ENCODE assay signal across 34 cellular contexts in genomic region chr7:88771417-88771816, GRCh38. TPM values are rescaled to one million over a fixed set of nuclear protein-coding genes. Genes with fewer than 3 reads are reported as not detected.
A peak's percentile ranks its signal among the peaks of the same experiment; 100 is the strongest.
DNase-seq lines count a peak whose midpoint lies in the region; ATAC-seq and TF ChIP-seq lines count a peak whose summit lies in the region.
"Had no signal": no experiment of that assay in that cellular context is flagged by ENCODE, and none has a peak within 500 bp of the region (broad histone marks: within the 10 kb centered on the region; RNA-seq: fewer than 3 reads in every experiment).

No MANE protein-coding gene starts in this region.

- TF ChIP-seq CTCF in uterus (IDR thresholded peaks at IDR 0.05): no peak

- no peak for DNase-seq in effector CD8-positive, alpha-beta T cell (lab: John Stamatoyannopoulos, UW)
- DNase-seq in activated CD8-positive, alpha-beta memory T cell treated with anti-CD3 and anti-CD28 coated beads for 24 hours: no peak
- DNase-seq in uterus: no peak
- DNase-seq: activated CD4-positive, alpha-beta T cell treated with anti-CD3 and anti-CD28 coated beads for 36 hours; activated T-cell treated with anti-CD3 and anti-CD28 coated beads, Interleukin-2, amount 50 U/mL, for 24 hours; DMS79 treated with DMSO at 0.1 percent for 48 hours; effector CD4-positive, alpha-beta T cell; GDM1; immature natural killer cell; left cardiac atrium; mucosa of descending colon; NCI-H1694 treated with DMSO at 0.1 percent for 48 hours; NCI-H446 treated with DMSO at 0.1 percent for 48 hours; NCI-H774; occipital lobe; psoas muscle; SIG-M5; sigmoid colon; stimulated activated CD4-positive, alpha-beta T cell treated with anti-CD3 and anti-CD28 coated beads, Interleukin-4, amount 100 ng/mL, for 24 hours; SW 1271; T-helper 9 cell; thyroid gland had no signal

- no peak overlapping the region for H3K27ac ChIP-seq in uterus
- H3K27ac ChIP-seq: ascending aorta, cardiac muscle cell, epithelial cell of prostate, psoas muscle, sigmoid colon, thyroid gland had no signal

- no peaks in the 10 kb centered on the region for H3K36me3 ChIP-seq in uterus
- H3K36me3 ChIP-seq: ascending aorta, cardiac muscle cell, HAP-1, sigmoid colon, thyroid gland had no signal

- no peaks in the 10 kb centered on the region for H3K9me3 Mint-ChIP-seq in activated T-helper 17 cell treated with anti-CD3 and anti-CD28 coated beads, Interleukin-2, amount 50 U/mL, for 72 hours
- H3K9me3 Mint-ChIP-seq: activated T-cell treated with anti-CD3 and anti-CD28 coated beads, Interleukin-2, amount 50 U/mL, for 24 hours had no signal

- no peak for TF ChIP-seq POLR2A in GM18505 (IDR thresholded peaks at IDR 0.05; ENCODE audit: borderline replicate concordance, extremely low read depth, insufficient read depth, insufficient read length)
- TF ChIP-seq POLR2A in uterus (IDR thresholded peaks at IDR 0.05): no peak

- intact Hi-C loops in uterus (cut with DNase I; ENCODE audit: low total_unique reads): no loop called here

- no peaks in the 10 kb centered on the region for H3K36me3 Mint-ChIP-seq in activated T-helper 17 cell treated with anti-CD3 and anti-CD28 coated beads, Interleukin-2, amount 50 U/mL, for 72 hours (ENCODE audit: low read depth)
- H3K36me3 Mint-ChIP-seq: immature natural killer cell; natural killer cell treated with Interleukin-12 subunit alpha and Interleukin-12 subunit beta and Interleukin-15 and Interleukin-18, amount 100 ng/mL, for 72 hours had no signal

- H3K4me3 ChIP-seq in uterus: no peak overlapping the region
- H3K4me3 ChIP-seq: ascending aorta, cardiac muscle cell, HAP-1, lung, mucosa of descending colon, psoas muscle, sigmoid colon, thyroid gland had no signal

- H3K27me3 Mint-ChIP-seq in activated T-helper 17 cell treated with anti-CD3 and anti-CD28 coated beads, Interleukin-2, amount 50 U/mL, for 72 hours: peaks cover 4% of the 10 kb centered on the region
- H3K27me3 Mint-ChIP-seq: activated T-cell treated with anti-CD3 and anti-CD28 coated beads, Interleukin-2, amount 50 U/mL, for 24 hours; natural killer cell treated with Interleukin-12 subunit alpha and Interleukin-12 subunit beta and Interleukin-15 and Interleukin-18, amount 100 ng/mL, for 72 hours had no signal

- H3K4me1 Mint-ChIP-seq in activated T-helper 17 cell treated with anti-CD3 and anti-CD28 coated beads, Interleukin-2, amount 50 U/mL, for 72 hours: no peaks in the 10 kb centered on the region
- H3K4me1 Mint-ChIP-seq: activated CD4-positive, alpha-beta T cell treated with anti-CD3 and anti-CD28 coated beads for 36 hours; immature natural killer cell had no signal

- no peak overlapping the region for H3K4me3 Mint-ChIP-seq in activated T-helper 17 cell treated with anti-CD3 and anti-CD28 coated beads, Interleukin-2, amount 50 U/mL, for 72 hours
- H3K4me3 Mint-ChIP-seq: activated CD4-positive, alpha-beta T cell treated with anti-CD3 and anti-CD28 coated beads for 36 hours; activated T-cell treated with anti-CD3 and anti-CD28 coated beads, Interleukin-2, amount 50 U/mL, for 24 hours; immature natural killer cell; natural killer cell treated with Interleukin-12 subunit alpha and Interleukin-12 subunit beta and Interleukin-15 and Interleukin-18, amount 100 ng/mL, for 72 hours had no signal

- H3K27me3 ChIP-seq in uterus: peaks cover 0 to under 1% of the 10 kb centered on the region in 2 donors
- H3K27me3 ChIP-seq: ascending aorta, cardiac muscle cell, sigmoid colon, thyroid gland had no signal

- no peak overlapping the region for H3K27ac Mint-ChIP-seq in activated T-helper 17 cell treated with anti-CD3 and anti-CD28 coated beads, Interleukin-2, amount 50 U/mL, for 72 hours
- H3K27ac Mint-ChIP-seq: activated CD4-positive, alpha-beta T cell treated with anti-CD3 and anti-CD28 coated beads for 36 hours; activated T-cell treated with anti-CD3 and anti-CD28 coated beads, Interleukin-2, amount 50 U/mL, for 24 hours; immature natural killer cell; natural killer cell treated with Interleukin-12 subunit alpha and Interleukin-12 subunit beta and Interleukin-15 and Interleukin-18, amount 100 ng/mL, for 72 hours had no signal

- ATAC-seq in GM18505 (IDR thresholded peaks at IDR 0.05; ENCODE audit: unreplicated experiment) (peak; percentile 70), GM18909 (IDR thresholded peaks at IDR 0.05; ENCODE audit: poor library complexity, unreplicated experiment) (peak; percentile 62), HG02610 (IDR thresholded peaks at IDR 0.05; ENCODE audit: unreplicated experiment) (peak; percentile 68), HG03432 (IDR thresholded peaks at IDR 0.05; ENCODE audit: unreplicated experiment) (peak; percentile 71)
- no peak for ATAC-seq in activated T-helper 17 cell treated with anti-CD3 and anti-CD28 coated beads, Interleukin-2, amount 50 U/mL, for 72 hours (replicated peaks)
- ATAC-seq: activated CD4-positive, alpha-beta T cell treated with anti-CD3 and anti-CD28 coated beads for 36 hours; left cardiac atrium; mucosa of descending colon; natural killer cell treated with Interleukin-12 subunit alpha and Interleukin-12 subunit beta and Interleukin-15 and Interleukin-18, amount 100 ng/mL, for 72 hours; psoas muscle had no signal

- no peaks in the 10 kb centered on the region for H3K4me1 ChIP-seq in uterus
- H3K4me1 ChIP-seq: ascending aorta, HAP-1, psoas muscle, sigmoid colon had no signal

- H3K9me3 ChIP-seq in uterus: no peaks in the 10 kb centered on the region
- H3K9me3 ChIP-seq: ascending aorta, HAP-1, mucosa of descending colon, psoas muscle, sigmoid colon, thyroid gland had no signal

RNA-seq across cellular contexts. Expression of gene ZNF804B, which starts 11.9 kb away (rescaled TPM):
- total RNA-seq in activated T-helper 17 cell treated with anti-CD3 and anti-CD28 coated beads, Interleukin-2, amount 50 U/mL, for 72 hours: not detected
- total RNA-seq in uterus: under 1 TPM in 1 of 4 donors, not detected in 3; 0.07 TPM
- total RNA-seq: activated CD4-positive, alpha-beta T cell treated with anti-CD3 and anti-CD28 coated beads for 36 hours; ascending aorta; HT-29; lung; natural killer cell treated with Interleukin-12 subunit alpha and Interleukin-12 subunit beta and Interleukin-15 and Interleukin-18, amount 100 ng/mL, for 72 hours; psoas muscle had no signal

RNA-seq across cellular contexts. Expression of gene TEX47, which starts 24.1 kb away (rescaled TPM):
- not detected for total RNA-seq in activated T-helper 17 cell treated with anti-CD3 and anti-CD28 coated beads, Interleukin-2, amount 50 U/mL, for 72 hours
- total RNA-seq in uterus: not detected
- total RNA-seq: activated CD4-positive, alpha-beta T cell treated with anti-CD3 and anti-CD28 coated beads for 36 hours; ascending aorta; cardiac muscle cell; HT-29; left cardiac atrium; lung; mucosa of descending colon; natural killer cell treated with Interleukin-12 subunit alpha and Interleukin-12 subunit beta and Interleukin-15 and Interleukin-18, amount 100 ng/mL, for 72 hours; occipital lobe; psoas muscle; sigmoid colon had no signal
